Comparison of ENCODE assay signal across 20 cellular contexts in genomic region chr5:34539183-34539582, GRCh38.
DNase-seq lines count a peak whose midpoint lies in the region; ATAC-seq, FAIRE-seq and TF ChIP-seq lines count a peak whose summit lies in the region.
"Had no signal": no experiment of that assay in that cellular context is flagged by ENCODE, and none has a peak within 500 bp of the region (broad histone marks: within the 10 kb centered on the region; RNA-seq: fewer than 3 reads in every experiment).

No MANE protein-coding gene starts in this region.

- H3K9me1 ChIP-seq in K562 (ENCODE audit: control insufficient read depth, insufficient read depth, low read length): no peaks in the 10 kb centered on the region

- H3K4me2 ChIP-seq in K562 (ENCODE audit: insufficient read depth, low read length): no peak overlapping the region
- H3K4me2 ChIP-seq: BLaER1 had no signal

- BruUV-seq in K562 (replicated peaks; lab: Mats Ljungman, UMichigan): no TSS peak

- H3K79me2 ChIP-seq in K562 (ENCODE audit: control insufficient read depth, insufficient read depth, low read length): no peaks in the 10 kb centered on the region

- no peak overlapping the region for H3K9ac ChIP-seq in K562 (ENCODE audit: insufficient read depth in 1 of 2, low read depth in 2 of 2, low read length in 2 of 2)
- H3K9ac ChIP-seq: BLaER1, GM23248 had no signal

- intact Hi-C loops in K562 (cut with micrococcal nuclease) (loop anchor here (2.0 to 5.0 kb wide), 2 partner anchors 52 to 67 kb away; no protein-coding TSS in a partner anchor), left colon (cut with DNase I, micrococcal nuclease) (no loop called here)

- no peak for TF ChIP-seq RAD21 in K562 (CRISPR knock-in tag; conservative IDR thresholded peaks at IDR 0.05 in 1 of 2, IDR thresholded peaks at IDR 0.05 in 1 of 2)

- no peak for TF ChIP-seq EP300 in K562 (IDR thresholded peaks at IDR 0.05; ENCODE audit: low read length)

- peaks cover 0 to 3% of the 10 kb centered on the region in 2 experiments; a peak in 1 of 5 replicates for H3K4me1 ChIP-seq in K562 (replicated peaks in 1 of 2; ENCODE audit: control insufficient read depth in 2 of 2, insufficient read depth in 2 of 2, low read length in 2 of 2)
- H3K4me1 ChIP-seq: BLaER1 had no signal

- no peak overlapping the region for H3K4me3 ChIP-seq in K562
- H3K4me3 ChIP-seq: BLaER1, GM23248 had no signal

- H3K36me3 ChIP-seq in K562 (ENCODE audit: control insufficient read depth, insufficient read depth, low read length): no peaks in the 10 kb centered on the region
- H3K36me3 ChIP-seq: BLaER1 had no signal

- FAIRE-seq in K562 (lab: Jason Lieb, UNC): no peak
- FAIRE-seq: GM12892, GM18507 had no signal

- H3K36me3 Mint-ChIP-seq in activated T-cell treated with anti-CD3 and anti-CD28 coated beads, Interleukin-2, amount 50 U/mL, for 4 hours (ENCODE audit: insufficient read depth): no peaks in the 10 kb centered on the region
- H3K36me3 Mint-ChIP-seq: CD14-positive monocyte had no signal

- peaks cover 6% of the 10 kb centered on the region for H3K4me1 Mint-ChIP-seq in activated T-cell treated with anti-CD3 and anti-CD28 coated beads, Interleukin-2, amount 50 U/mL, for 4 hours (ENCODE audit: low read depth)
- H3K4me1 Mint-ChIP-seq: CD14-positive monocyte; CD4-positive, alpha-beta memory T cell had no signal

- DNase-seq in NOMO-1 treated with dmso at 0.1 percent for 144 hours (lab: John Stamatoyannopoulos, UW; ENCODE audit: unreplicated experiment) (peak; percentile 17), NOMO-1 treated with DMSO at 0.1 percent for 48 hours (lab: John Stamatoyannopoulos, UW; ENCODE audit: unreplicated experiment) (no peak), K562 (ENCODE audit: extremely low read depth in 1 of 4, low spot score in 3 of 4) (no peak), left colon (no peak), NCI-H345 (lab: John Stamatoyannopoulos, UW) (no peak)
- DNase-seq in activated T-cell treated with anti-CD3 and anti-CD28 coated beads, Interleukin-2, amount 50 U/mL, for 4 hours: no peak
- DNase-seq: CD4-positive, alpha-beta memory T cell; DMS153; DMS79; GDM1; GM23248; H7; HFFc6 had no signal

- no peak overlapping the region for H2AFZ ChIP-seq in K562 (ENCODE audit: low read depth, low read length)
- H2AFZ ChIP-seq: GM23248 had no signal

- in situ Hi-C loops in K562 (cut with MboI): no loop called here

- H3K27me3 ChIP-seq in K562 (ENCODE audit: control insufficient read depth in 2 of 2, insufficient read depth in 2 of 2, low read length in 2 of 2): no peaks in the 10 kb centered on the region
- H3K27me3 ChIP-seq: BLaER1 had no signal

- POLR2A ChIA-PET in K562 (lab: Yijun Ruan, JAX): interaction anchor here (1.0 to 1.5 kb wide), 3 partner anchors 10 to 15 kb away, joined by 3 to 5 read pairs (median 3); no protein-coding TSS in a partner anchor

- no peaks in the 10 kb centered on the region for H4K20me1 ChIP-seq in K562 (replicated peaks; ENCODE audit: control insufficient read depth, insufficient read depth, low read length)
- H4K20me1 ChIP-seq: BLaER1 had no signal

- no peak overlapping the region for H3K27ac ChIP-seq in K562 (ENCODE audit: extremely low read depth, low read depth, low read length)
- H3K27ac ChIP-seq: 22Rv1, BLaER1, GM23248 had no signal

- 0 out of 2 replicates have a peak, but pooled peaks cover under 1% of the 10 kb centered on the region for H3K9me3 ChIP-seq in K562 (replicated peaks; ENCODE audit: control insufficient read depth, insufficient read depth, low read depth, low read length)

- CTCF ChIA-PET in K562 (lab: Yijun Ruan, JAX; ENCODE audit: low intra/inter-chr PET ratio): no interaction called here

- no peak for TF ChIP-seq POLR2A in K562 (conservative IDR thresholded peaks at IDR 0.05)

- no peak for TF ChIP-seq CTCF in K562 (IDR thresholded peaks at IDR 0.05 in 2 of 3, conservative IDR thresholded peaks at IDR 0.05 in 1 of 3; ENCODE audit: insufficient read depth in 2 of 3, low read depth in 1 of 3, low read length in 3 of 3)

- H3K4me3 Mint-ChIP-seq in activated T-cell treated with anti-CD3 and anti-CD28 coated beads, Interleukin-2, amount 50 U/mL, for 4 hours: no peak overlapping the region
- H3K4me3 Mint-ChIP-seq: CD14-positive monocyte, HFFc6 had no signal

- H3K9me3 Mint-ChIP-seq in activated T-cell treated with anti-CD3 and anti-CD28 coated beads, Interleukin-2, amount 50 U/mL, for 4 hours: peaks cover 12% of the 10 kb centered on the region

- ATAC-seq in K562 (no peak), left colon (peak; percentile 59), HG02642 (IDR thresholded peaks at IDR 0.05; ENCODE audit: poor library complexity, unreplicated experiment) (no peak)
- ATAC-seq in activated T-cell treated with anti-CD3 and anti-CD28 coated beads, Interleukin-2, amount 50 U/mL, for 4 hours: no peak
- ATAC-seq: HCT116 had no signal

- peaks cover 38% of the 10 kb centered on the region for H3K27me3 Mint-ChIP-seq in activated T-cell treated with anti-CD3 and anti-CD28 coated beads, Interleukin-2, amount 50 U/mL, for 4 hours (ENCODE audit: low read depth)

- 30% methylated on average over 1 of the region's 1 CpG for WGBS in K562 (ENCODE audit: insufficient coverage, low coverage, missing lambda C conversion rate)

TF ChIP-seq in K562, 482 proteins besides CTCF, POLR2A, EP300 and RAD21:
- TF ChIP-seq SMAD4 (CRISPR knock-in tag; conservative IDR thresholded peaks at IDR 0.05): no peak
- no peak for TF ChIP-seq ZC3H11A (IDR thresholded peaks at IDR 0.05; ENCODE audit: low read depth, low read length)
- peak; percentile 79 for TF ChIP-seq MAFK (IDR thresholded peaks at IDR 0.05; ENCODE audit: low read length)
- TF ChIP-seq KLF6 (CRISPR knock-in tag; IDR thresholded peaks at IDR 0.05; ENCODE audit: borderline replicate concordance): no peak
- TF ChIP-seq MAFG (tag; conservative IDR thresholded peaks at IDR 0.05): peak; percentile 87
- TF ChIP-seq XRCC5 (IDR thresholded peaks at IDR 0.05; ENCODE audit: low read depth, low read length): no peak
- TF ChIP-seq ZNF316 (IDR thresholded peaks at IDR 0.05): peak; percentile 91
- peak; percentile 88 for TF ChIP-seq C11orf30 (IDR thresholded peaks at IDR 0.05; ENCODE audit: low read depth)
- TF ChIP-seq MAFF (IDR thresholded peaks at IDR 0.05; ENCODE audit: low read length): peak; percentile 76
- TF ChIP-seq STAT5A (IDR thresholded peaks at IDR 0.05; ENCODE audit: borderline replicate concordance, low read length): no peak
- no peak for TF ChIP-seq DACH1 (IDR thresholded peaks at IDR 0.05; ENCODE audit: partially characterized antibody)
